8 cellular contexts compared by ENCODE assay signal in the genomic region with DNA sequence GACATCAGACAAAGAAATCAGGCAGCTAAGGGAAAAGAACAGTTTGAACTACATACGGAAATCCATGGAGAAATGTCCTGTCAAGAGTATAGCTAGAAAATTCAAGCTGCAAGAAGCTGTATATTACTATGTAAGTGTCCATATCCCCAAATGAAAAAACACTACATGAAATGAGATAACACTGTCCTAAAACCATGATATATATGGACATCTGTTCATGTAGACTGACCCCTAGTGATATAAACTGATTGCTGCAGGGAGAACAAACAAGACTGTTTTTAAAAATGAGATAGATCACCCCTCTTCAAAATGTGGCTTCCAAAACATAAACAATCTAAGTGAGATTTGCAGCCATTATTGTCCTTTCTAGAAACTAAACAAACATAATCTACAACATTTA.
DNase-seq lines count a peak whose midpoint lies in the region; ATAC-seq and TF ChIP-seq lines count a peak whose summit lies in the region.

No MANE protein-coding gene starts in this region.

- H3K9me3 Mint-ChIP-seq in neural crest cell = peaks cover 2% of the 10 kb centered on the region
- H3K9me3 Mint-ChIP-seq in activated CD4-positive, alpha-beta T cell treated with anti-CD3 and anti-CD28 coated beads for 36 hours (ENCODE audit: low read depth) = peaks cover 6% of the 10 kb centered on the region
- peaks cover 0 to 7% (median 3%) of the 10 kb centered on the region in 3 donors for H3K9me3 Mint-ChIP-seq in T-cell

- no peak for ATAC-seq in activated CD4-positive, alpha-beta T cell treated with anti-CD3 and anti-CD28 coated beads for 36 hours
- ATAC-seq in T-cell (replicated peaks in 1 of 4) (no peak), GM18873 (IDR thresholded peaks at IDR 0.05; ENCODE audit: low FRiP score, unreplicated experiment) (no peak)

- H3K4me3 ChIP-seq in GM12865 (ENCODE audit: low read depth, low read length) (no peak overlapping the region), LNCaP clone FGC (ENCODE audit: low read depth, low read length) (no peak overlapping the region), astrocyte of the spinal cord (ENCODE audit: low read depth, low read length) (no peak overlapping the region)

- CTCF ChIA-PET in activated CD4-positive, alpha-beta T cell treated with anti-CD3 and anti-CD28 coated beads for 36 hours (lab: Charles Lee) = no interaction called here
- CTCF ChIA-PET in T-cell (lab: Charles Lee) = no interaction called here

- peak; percentile 26 for TF ChIP-seq CTCF in GM12865 (IDR thresholded peaks at IDR 0.05; ENCODE audit: insufficient read depth, low read depth, low read length, missing control alignments)
- peak; percentile 82 for TF ChIP-seq CTCF in LNCaP clone FGC (IDR thresholded peaks at IDR 0.05; ENCODE audit: control insufficient read depth, extremely low read depth, insufficient read depth)
- TF ChIP-seq CTCF in astrocyte of the spinal cord (IDR thresholded peaks at IDR 0.05; ENCODE audit: low read depth, low read length) = peak; percentile 67
- peak; percentile 71 for TF ChIP-seq CTCF in neural crest cell (conservative IDR thresholded peaks at IDR 0.05)

- H3K27ac Mint-ChIP-seq in neural crest cell (ENCODE audit: unreplicated experiment) = no peak overlapping the region
- H3K27ac Mint-ChIP-seq in activated CD4-positive, alpha-beta T cell treated with anti-CD3 and anti-CD28 coated beads for 36 hours = no peak overlapping the region
- no peak overlapping the region for H3K27ac Mint-ChIP-seq in T-cell

- in situ Hi-C loops in astrocyte of the spinal cord (cut with HindIII; ENCODE audit: low sequenced_read_pairs) = no loop called here

- DNase-seq in GM12865 (ENCODE audit: low read depth) (peak; percentile 3), LNCaP clone FGC (ENCODE audit: low read depth) (no peak), astrocyte of the spinal cord (ENCODE audit: low read depth, low spot score) (peak; percentile 29), neural crest cell (ENCODE audit: low read depth, low spot score) (no peak), T-cell (no peak)
- DNase-seq in activated CD4-positive, alpha-beta T cell treated with anti-CD3 and anti-CD28 coated beads for 36 hours = no peak
- no peak for DNase-seq in NK-92 treated with Interleukin-12 subunit alpha and Interleukin-12 subunit beta, amount 100 ng/mL, for 24 hours (lab: John Stamatoyannopoulos, UW)

- no peaks in the 10 kb centered on the region for H3K36me3 Mint-ChIP-seq in neural crest cell (ENCODE audit: low read depth)
- no peaks in the 10 kb centered on the region for H3K36me3 Mint-ChIP-seq in activated CD4-positive, alpha-beta T cell treated with anti-CD3 and anti-CD28 coated beads for 36 hours (ENCODE audit: low read depth)
- H3K36me3 Mint-ChIP-seq in T-cell = no peaks in the 10 kb centered on the region

- POLR2A ChIA-PET in activated CD4-positive, alpha-beta T cell treated with anti-CD3 and anti-CD28 coated beads for 36 hours (lab: Charles Lee) = no interaction called here
- POLR2A ChIA-PET in T-cell (lab: Charles Lee) = no interaction called here

- H3K4me1 Mint-ChIP-seq in neural crest cell (peaks cover 12% of the 10 kb centered on the region), T-cell (no peaks in the 10 kb centered on the region)
- no peaks in the 10 kb centered on the region for H3K4me1 Mint-ChIP-seq in activated CD4-positive, alpha-beta T cell treated with anti-CD3 and anti-CD28 coated beads for 36 hours

- H3K27me3 Mint-ChIP-seq in neural crest cell (ENCODE audit: low read depth) = no peaks in the 10 kb centered on the region
- no peaks in the 10 kb centered on the region for H3K27me3 Mint-ChIP-seq in activated CD4-positive, alpha-beta T cell treated with anti-CD3 and anti-CD28 coated beads for 36 hours
- H3K27me3 Mint-ChIP-seq in T-cell = no peaks in the 10 kb centered on the region

- intact Hi-C loops in activated CD4-positive, alpha-beta T cell treated with anti-CD3 and anti-CD28 coated beads for 36 hours (cut with DNase I, micrococcal nuclease) = loop anchor here in 1 of 2 experiments (5.0 kb wide), 1 partner anchor 1891 kb away; no protein-coding TSS in a partner anchor

- H3K4me3 Mint-ChIP-seq in neural crest cell (no peak overlapping the region), T-cell (no peak overlapping the region)
- no peak overlapping the region for H3K4me3 Mint-ChIP-seq in activated CD4-positive, alpha-beta T cell treated with anti-CD3 and anti-CD28 coated beads for 36 hours

Comparison
In these comparisons a context has a peak if more than half of its experiments do, and no peak if none do; other contexts are left out.
1. DNase-seq: peak in GM12865 (single experiment) and astrocyte of the spinal cord (single experiment); none in LNCaP clone FGC (single experiment), neural crest cell (single experiment), activated CD4-positive, alpha-beta T cell treated with anti-CD3 and anti-CD28 coated beads for 36 hours (single experiment), NK-92 treated with Interleukin-12 subunit alpha and Interleukin-12 subunit beta, amount 100 ng/mL, for 24 hours (single experiment) and T-cell (0 of 34).
2. CTCF ChIP-seq: peak in every context shown above with its lines; median percentile 82 in LNCaP clone FGC; 71 in neural crest cell; 67 in astrocyte of the spinal cord; 26 in GM12865.